In the genomic region with DNA sequence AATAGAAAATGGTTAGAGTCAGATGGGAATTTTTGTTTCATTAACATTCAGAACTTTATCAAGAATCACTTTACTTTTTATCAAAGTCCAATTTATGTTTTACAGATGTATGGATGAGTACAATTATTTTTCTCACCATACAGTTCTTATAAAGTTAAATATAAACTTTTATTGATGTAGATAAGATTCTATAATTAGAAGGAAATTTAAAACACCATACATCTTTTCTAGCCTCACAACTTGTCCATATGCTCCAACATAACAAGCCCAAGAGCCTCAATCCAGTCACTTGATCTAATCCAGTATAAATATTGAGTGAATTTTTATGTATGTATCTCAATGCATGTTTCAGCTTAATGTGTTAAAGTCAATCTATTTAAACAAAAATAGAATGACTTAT, we compare ENCODE assay signal across 21 cellular contexts.
"Had no signal": no experiment of that assay in that cellular context is flagged by ENCODE, and none has a peak within 500 bp of the region (broad histone marks: within the 10 kb centered on the region; RNA-seq: fewer than 3 reads in every experiment).

No MANE protein-coding gene starts in this region.

- H3K9me3 ChIP-seq: esophagus muscularis mucosa, gastroesophageal sphincter, lower lobe of right lung had no signal

- H3K27me3 ChIP-seq: dorsolateral prefrontal cortex, esophagus muscularis mucosa, foreskin keratinocyte, gastroesophageal sphincter, heart left ventricle, hepatocyte had no signal

- FAIRE-seq: endothelial cell of umbilical vein, frontal cortex had no signal

- H3K27ac ChIP-seq: coronary artery, dorsolateral prefrontal cortex, esophagus muscularis mucosa, foreskin keratinocyte, gastroesophageal sphincter, heart left ventricle, lower lobe of right lung had no signal

- H3K4me3 ChIP-seq: coronary artery, dorsolateral prefrontal cortex, esophagus muscularis mucosa, gastroesophageal sphincter, heart left ventricle, hepatocyte, lower lobe of right lung had no signal

- DNase-seq: dermis blood vessel endothelial cell; dorsolateral prefrontal cortex; effector CD4-positive, alpha-beta T cell; effector memory CD4-positive, alpha-beta T cell; foreskin keratinocyte; heart left ventricle; hypothalamus; immature natural killer cell; islet precursor cell; left cardiac atrium; left ventricle myocardium superior; lower lobe of right lung; mesenchymal stem cell; naive thymus-derived CD4-positive, alpha-beta T cell had no signal

- H3K36me3 ChIP-seq: esophagus muscularis mucosa, gastroesophageal sphincter, heart left ventricle, lower lobe of right lung had no signal

- H3K4me1 ChIP-seq: esophagus muscularis mucosa, foreskin keratinocyte, gastroesophageal sphincter, heart left ventricle, lower lobe of right lung had no signal

- ATAC-seq: foreskin keratinocyte; gastroesophageal sphincter; heart left ventricle; left cardiac atrium; left lobe of liver; left ventricle myocardium superior; lower lobe of right lung; naive thymus-derived CD4-positive, alpha-beta T cell had no signal
